ENCODE assay signal across 15 cellular contexts in the genomic region with DNA sequence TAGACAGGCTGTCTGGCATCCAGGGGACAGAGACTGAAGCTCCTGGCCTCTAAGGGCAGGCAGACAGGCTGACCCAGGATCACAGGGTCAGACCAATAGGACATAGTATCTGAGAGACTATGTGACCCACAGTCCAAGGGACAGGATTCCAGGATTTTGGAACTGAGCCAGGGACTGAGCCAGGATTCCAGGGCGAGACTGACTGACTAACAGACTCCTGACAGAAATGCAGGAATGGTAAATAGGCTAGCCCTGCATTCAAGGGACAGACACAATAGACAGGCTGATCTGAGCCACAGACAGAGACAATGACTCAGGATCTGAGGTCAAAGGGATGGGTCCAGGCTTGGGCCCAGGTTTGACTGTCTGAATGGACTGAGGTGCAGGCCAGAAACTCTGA. TPM values are rescaled to one million over a fixed set of nuclear protein-coding genes. Genes with fewer than 3 reads are reported as not detected.
DNase-seq lines count a peak whose midpoint lies in the region; ATAC-seq and TF ChIP-seq lines count a peak whose summit lies in the region.
"Had no signal": no experiment of that assay in that cellular context is flagged by ENCODE, and none has a peak within 500 bp of the region (broad histone marks: within the 10 kb centered on the region; RNA-seq: fewer than 3 reads in every experiment).

No MANE protein-coding gene starts in this region.

- H3K27me3 ChIP-seq in BE2C, result no peaks in the 10 kb centered on the region
- H3K27me3 ChIP-seq: MG63 had no signal

- TF ChIP-seq CTCF in BE2C (IDR thresholded peaks at IDR 0.05; ENCODE audit: low read depth, low read length) (no peak), GM10266 (IDR thresholded peaks at IDR 0.05; ENCODE audit: control insufficient read depth, insufficient read depth, low read depth, missing control alignments) (no peak)

- peaks cover 4% of the 10 kb centered on the region; the same call in 1 of the 2 replicates for H3K36me3 ChIP-seq in BE2C
- H3K36me3 ChIP-seq: MG63 had no signal

- DNase-seq in BE2C (peak; percentile 30), HK-2 (ENCODE audit: unreplicated experiment) (peak; percentile 60), astrocyte of the hippocampus (ENCODE audit: low read depth, low spot score) (peak; percentile 36), iris pigment epithelial cell (ENCODE audit: low read depth) (peak; percentile 12), NCI-H1092 treated with DMSO at 0.1 percent for 48 hours (lab: John Stamatoyannopoulos, UW) (no peak), GM10266 (ENCODE audit: extremely low spot score) (no peak)
- DNase-seq in stimulated activated CD4-positive, alpha-beta T cell treated with anti-CD3 and anti-CD28 coated beads, Interleukin-12 subunit alpha, Interleukin-12 subunit beta, amount 100 ng/mL, for 4 hours, result no peak
- DNase-seq: activated CD8-positive, alpha-beta memory T cell treated with anti-CD3 and anti-CD28 coated beads for 24 hours; activated effector memory CD4-positive, alpha-beta T cell treated with anti-CD3 and anti-CD28 coated beads, Interleukin-2, amount 50 U/mL, for 16 hours; DMS153; kidney; MG63; NCI-H2081 treated with DMSO at 0.1 percent for 48 hours had no signal

- H3K9me3 ChIP-seq in BE2C, result no peaks in the 10 kb centered on the region
- H3K9me3 ChIP-seq: MG63 had no signal

- no peak for ATAC-seq in GM19463 (IDR thresholded peaks at IDR 0.05; ENCODE audit: unreplicated experiment)
- ATAC-seq: SK-N-SH treated with all-trans-retinoic acid at 6 μM for 48 hours had no signal

- H3K4me1 ChIP-seq in BE2C, result no peaks in the 10 kb centered on the region

- H3K4me3 ChIP-seq in BE2C (ENCODE audit: low read depth, low read length), result no peak overlapping the region
- H3K4me3 ChIP-seq: MG63 had no signal

RNA-seq across cellular contexts. Expression of gene XKR7, which starts 19.8 kb away (rescaled TPM):
- polyA plus RNA-seq in BE2C (2012; ENCODE audit: insufficient read depth, insufficient read length, low read depth), result 63.7 TPM

RNA-seq across cellular contexts. Expression of gene CCM2L, which starts 22.5 kb away (rescaled TPM):
- 1.3 TPM for polyA plus RNA-seq in BE2C (2012; ENCODE audit: insufficient read depth, insufficient read length, low read depth)

RNA-seq across cellular contexts. Expression of gene PDRG1, which starts 35.9 kb away (rescaled TPM):
- polyA plus RNA-seq in BE2C (2012; ENCODE audit: insufficient read depth, insufficient read length, low read depth), result 93.4 TPM

Comparison
In these comparisons a context has a peak if more than half of its experiments do, and no peak if none do; other contexts are left out.
1. DNase-seq: peak in BE2C (single experiment), HK-2 (single experiment), astrocyte of the hippocampus (single experiment) and iris pigment epithelial cell (single experiment); none in NCI-H1092 treated with DMSO at 0.1 percent for 48 hours (single experiment), GM10266 (single experiment) and stimulated activated CD4-positive, alpha-beta T cell treated with anti-CD3 and anti-CD28 coated beads, Interleukin-12 subunit alpha, Interleukin-12 subunit beta, amount 100 ng/mL, for 4 hours (single experiment).